In genomic region chr1:228635304-228635703, GRCh38 we compare ENCODE assay signal across 8 cellular contexts.
DNase-seq lines count a peak whose midpoint lies in the region; ATAC-seq, FAIRE-seq and TF ChIP-seq lines count a peak whose summit lies in the region.
"Not testable (repeated sequence)": the region's sequence is repeated elsewhere in the genome, so short reads cannot be mapped to it uniquely, and the experiment has no call there.

No MANE protein-coding gene starts in this region.

- not testable (repeated sequence) for H3K27ac Mint-ChIP-seq in CD4-positive, alpha-beta memory T cell; activated B cell treated with CpG ODN at 0.5 μM for 24 hours; progenitor cell of endocrine pancreas

- not testable (repeated sequence) for H3K4me1 Mint-ChIP-seq in CD4-positive, alpha-beta memory T cell; activated B cell treated with CpG ODN at 0.5 μM for 24 hours; progenitor cell of endocrine pancreas (ENCODE audit: low read depth)

- not testable (repeated sequence) for H2BK12ac ChIP-seq in H1 (ENCODE audit: low read depth, low read length)

- not testable (repeated sequence) for H3K27ac ChIP-seq in CD4-positive, alpha-beta memory T cell (ENCODE audit: low read depth, low read length); H1 (ENCODE audit: low read depth, low read length); suprapubic skin

- not testable (repeated sequence) for H3K36me3 Mint-ChIP-seq in CD4-positive, alpha-beta memory T cell; activated B cell treated with CpG ODN at 0.5 μM for 24 hours (ENCODE audit: low read depth); progenitor cell of endocrine pancreas (ENCODE audit: insufficient read depth)

- CTCF ChIA-PET in CD4-positive, alpha-beta memory T cell (lab: Charles Lee; ENCODE audit: partially characterized antibody); activated B cell treated with CpG ODN at 0.5 μM for 24 hours (lab: Charles Lee); H1 (lab: Charles Lee; ENCODE audit: partially characterized antibody): not testable (repeated sequence)

- TF ChIP-seq EP300 in H1 (IDR thresholded peaks at IDR 0.05; ENCODE audit: borderline replicate concordance in 1 of 2, low read depth in 2 of 2, low read length in 2 of 2); suprapubic skin (IDR thresholded peaks at IDR 0.05): not testable (repeated sequence)

- H3K79me2 ChIP-seq in H1 (ENCODE audit: control insufficient read depth in 1 of 2, insufficient read depth in 2 of 2, low read length in 2 of 2), result not testable (repeated sequence)

- H2BK15ac ChIP-seq in H1 (ENCODE audit: low read length), result not testable (repeated sequence)

- not testable (repeated sequence) for ATAC-seq in activated B cell treated with CpG ODN at 0.5 μM for 24 hours (ENCODE audit: low read depth)

- intact Hi-C loops in CD4-positive, alpha-beta memory T cell (cut with micrococcal nuclease); activated B cell treated with CpG ODN at 0.5 μM for 24 hours (cut with micrococcal nuclease): not testable (repeated sequence)

- H2BK5ac ChIP-seq in H1 (ENCODE audit: low read depth, low read length), result not testable (repeated sequence)

- not testable (repeated sequence) for TF ChIP-seq RAD21 in H1 (IDR thresholded peaks at IDR 0.05 in 1 of 2, conservative IDR thresholded peaks at IDR 0.05 in 1 of 2; ENCODE audit: low read depth in 2 of 2, low read length in 2 of 2)

- whole genome bisulfite sequencing in H1 (ENCODE audit: extremely low coverage in 1 of 2, insufficient coverage in 1 of 2, insufficient read length in 1 of 2, insufficient replicate concordance in 2 of 2, low coverage in 1 of 2, low lambda C conversion rate in 2 of 2, missing lambda C conversion rate in 1 of 2), 2 experiments, result 43% methylated on average over 36 of the region's 40 CpGs; no CpG with 5 or more reads in 1 of the 2 experiments
- no CpG with 5 or more reads among the region's 40 CpGs for WGBS in suprapubic skin

- POLR2A ChIA-PET in CD4-positive, alpha-beta memory T cell (lab: Charles Lee; ENCODE audit: partially characterized antibody); activated B cell treated with CpG ODN at 0.5 μM for 24 hours (lab: Charles Lee); H1 (lab: Charles Lee; ENCODE audit: partially characterized antibody): not testable (repeated sequence)

- H4K20me1 ChIP-seq in H1 (replicated peaks in 1 of 2; ENCODE audit: control insufficient read depth in 1 of 2, insufficient read depth in 2 of 2, low read length in 2 of 2), result not testable (repeated sequence)

- not testable (repeated sequence) for FAIRE-seq in H1 (lab: Jason Lieb, UNC)

- not testable (repeated sequence) for H2BK20ac ChIP-seq in H1 (ENCODE audit: low read length)

- H4K91ac ChIP-seq in H1 (replicated peaks; ENCODE audit: insufficient read length, low read length), result not testable (repeated sequence)

- not testable (repeated sequence) for H3K23me2 ChIP-seq in H1 (ENCODE audit: low read depth, low read length)

- H3K4me3 ChIP-seq in CD4-positive, alpha-beta memory T cell (ENCODE audit: low read length in 2 of 2), result not testable (repeated sequence)
- H3K4me3 ChIP-seq in H1 (ENCODE audit: extremely low read depth in 1 of 4, insufficient read depth in 2 of 4, low read depth in 3 of 4, low read length in 4 of 4), result peak overlapping the region in 2 of 4 experiments; percentile 20 to 44; a peak in 4 of 8 replicates
- H3K4me3 ChIP-seq in kidney epithelial cell (ENCODE audit: low read depth, low read length), result peak overlapping the region; percentile 13
- peak overlapping the region; percentile 49 for H3K4me3 ChIP-seq in suprapubic skin

- not testable (repeated sequence) for TF ChIP-seq CTCF in activated B cell treated with CpG ODN at 0.5 μM for 24 hours (IDR thresholded peaks at IDR 0.05); H1 (IDR thresholded peaks at IDR 0.05; ENCODE audit: control extremely low read depth in 1 of 3, insufficient read depth in 1 of 3, low read depth in 1 of 3, low read length in 3 of 3); kidney epithelial cell (IDR thresholded peaks at IDR 0.05; ENCODE audit: insufficient read depth, low read length, poor library complexity, severe bottlenecking); progenitor cell of endocrine pancreas (IDR thresholded peaks at IDR 0.05; ENCODE audit: unreplicated experiment); suprapubic skin (IDR thresholded peaks at IDR 0.05)

- H3K36me3 ChIP-seq in CD4-positive, alpha-beta memory T cell (ENCODE audit: insufficient read depth, low read length); H1 (ENCODE audit: control insufficient read depth in 2 of 4, insufficient read depth in 4 of 4, low read length in 3 of 4); kidney epithelial cell (ENCODE audit: control insufficient read depth, insufficient read depth, low read length); suprapubic skin: not testable (repeated sequence)

- H3K27me3 Mint-ChIP-seq in CD4-positive, alpha-beta memory T cell; activated B cell treated with CpG ODN at 0.5 μM for 24 hours; progenitor cell of endocrine pancreas: not testable (repeated sequence)

- H3K14ac ChIP-seq in H1 (ENCODE audit: insufficient read length), result not testable (repeated sequence)

- H3K56ac ChIP-seq in H1 (replicated peaks; ENCODE audit: insufficient read length, low read depth, low read length), result not testable (repeated sequence)

- not testable (repeated sequence) for H3K79me1 ChIP-seq in H1 (ENCODE audit: low read depth, low read length)

- DNase-seq in CD4-positive, alpha-beta memory T cell, result peak; percentile 51 to 68 (median 56)
- DNase-seq in NCI-H1417 (lab: John Stamatoyannopoulos, UW) (peak in 2 of 3 experiments; percentile 17 to 33), activated B cell treated with CpG ODN at 0.5 μM for 24 hours (peak; percentile 63), H1 (ENCODE audit: low read depth in 1 of 2, low spot score in 2 of 2) (peak in 1 of 2 experiments; percentile 75), progenitor cell of endocrine pancreas (ENCODE audit: low spot score, unreplicated experiment) (peak; percentile 26), suprapubic skin (ENCODE audit: low spot score in 2 of 2) (peak; percentile 88 to 94)
- DNase-seq in activated effector memory CD4-positive, alpha-beta T cell treated with anti-CD3 and anti-CD28 coated beads, Interleukin-2, amount 50 U/mL, for 16 hours, result peak; percentile 80
- not testable (repeated sequence) for DNase-seq in kidney epithelial cell (ENCODE audit: low read depth)

- not testable (repeated sequence) for H3K4ac ChIP-seq in H1 (replicated peaks; ENCODE audit: insufficient read length, low read depth, low read length)

- peak overlapping the region in 1 of 2 experiments; percentile 33; a peak in 1 of 4 replicates for H3K4me2 ChIP-seq in H1 (ENCODE audit: insufficient read depth in 1 of 2, low read depth in 2 of 2, low read length in 2 of 2)

- not testable (repeated sequence) for H2AFZ ChIP-seq in H1 (ENCODE audit: low read length)

- not testable (repeated sequence) for H3K27me3 ChIP-seq in CD4-positive, alpha-beta memory T cell (ENCODE audit: insufficient read depth, low read length); H1 (replicated peaks in 1 of 4; ENCODE audit: control insufficient read depth in 3 of 4, extremely low read depth in 1 of 4, insufficient read depth in 3 of 4, low read length in 3 of 4); kidney epithelial cell (ENCODE audit: control insufficient read depth, insufficient read depth, low read length); suprapubic skin

- not testable (repeated sequence) for H3K18ac ChIP-seq in H1 (ENCODE audit: extremely low read depth, low read length)

- H3K23ac ChIP-seq in H1 (ENCODE audit: insufficient read length), result not testable (repeated sequence)

- H3K9me3 Mint-ChIP-seq in CD4-positive, alpha-beta memory T cell; activated B cell treated with CpG ODN at 0.5 μM for 24 hours; progenitor cell of endocrine pancreas (ENCODE audit: low read depth): not testable (repeated sequence)

- not testable (repeated sequence) for H3K4me3 Mint-ChIP-seq in CD4-positive, alpha-beta memory T cell; activated B cell treated with CpG ODN at 0.5 μM for 24 hours; progenitor cell of endocrine pancreas (ENCODE audit: low read depth)

- H3K9me3 ChIP-seq in CD4-positive, alpha-beta memory T cell (ENCODE audit: control insufficient read depth in 1 of 2, low read length in 2 of 2); H1 (ENCODE audit: insufficient read depth in 2 of 2, low read depth in 1 of 2, low read length in 1 of 2); suprapubic skin: not testable (repeated sequence)

- TF ChIP-seq POLR2A in H1 (IDR thresholded peaks at IDR 0.05; ENCODE audit: control extremely low read depth in 1 of 2, low read depth in 2 of 2, low read length in 2 of 2); suprapubic skin (IDR thresholded peaks at IDR 0.05): not testable (repeated sequence)

- not testable (repeated sequence) for H3K4me1 ChIP-seq in CD4-positive, alpha-beta memory T cell (ENCODE audit: insufficient read depth, low read length); H1 (replicated peaks in 1 of 4; ENCODE audit: control insufficient read depth in 3 of 4, insufficient read depth in 4 of 4, low read length in 3 of 4); suprapubic skin

- H4K5ac ChIP-seq in H1 (ENCODE audit: insufficient read length, low read depth, low read length), result not testable (repeated sequence)

- H2AK5ac ChIP-seq in H1 (ENCODE audit: low read depth, low read length), result not testable (repeated sequence)

- not testable (repeated sequence) for H2BK120ac ChIP-seq in H1 (replicated peaks; ENCODE audit: low read depth, low read length)

- H3K9ac ChIP-seq in H1 (replicated peaks in 1 of 4; ENCODE audit: extremely low read depth in 1 of 4, low read depth in 3 of 4, low read length in 3 of 4), result not testable (repeated sequence)

- not testable (repeated sequence) for H4K8ac ChIP-seq in H1 (ENCODE audit: extremely low read depth, insufficient read depth, low read length)

TF ChIP-seq in H1, 55 proteins besides CTCF, POLR2A, EP300 and RAD21:
- TF ChIP-seq EZH2 (IDR thresholded peaks at IDR 0.05; ENCODE audit: low read depth, low read length, severe bottlenecking), result peak; percentile 40
